ENCODE assay signal across 18 cellular contexts in genomic region chr3:112817271-112817670, GRCh38. TPM values are rescaled to one million over a fixed set of nuclear protein-coding genes. Genes with fewer than 3 reads are reported as not detected.
"Had no signal": no experiment of that assay in that cellular context is flagged by ENCODE, and none has a peak within 500 bp of the region (broad histone marks: within the 10 kb centered on the region; RNA-seq: fewer than 3 reads in every experiment).

No MANE protein-coding gene starts in this region.

- H3K27me3 ChIP-seq: suprapubic skin, vagina had no signal

- DNase-seq: activated CD4-positive, alpha-beta memory T cell treated with anti-CD3 and anti-CD28 coated beads for 36 hours; activated CD8-positive, alpha-beta memory T cell treated with anti-CD3 and anti-CD28 coated beads, Interleukin-2, amount 10 ng/mL, durations not matched to agents 7 days and 5 days; amniotic stem cell; caudate nucleus; left ventricle myocardium superior; T-helper 2 cell; trophoblast cell had no signal

- H3K9me3 ChIP-seq: suprapubic skin, vagina had no signal

- H3K4me3 ChIP-seq: suprapubic skin, vagina had no signal

- H3K27ac ChIP-seq: suprapubic skin, vagina had no signal

- H3K4me3 Mint-ChIP-seq: activated CD4-positive, alpha-beta memory T cell treated with anti-CD3 and anti-CD28 coated beads for 36 hours; activated CD8-positive, alpha-beta memory T cell treated with anti-CD3 and anti-CD28 coated beads, Interleukin-2, amount 10 ng/mL, durations not matched to agents 7 days and 5 days; activated naive CD8-positive, alpha-beta T cell; neural crest cell; stimulated activated naive CD8-positive, alpha-beta T cell treated with anti-CD3 and anti-CD28 coated beads, Interleukin-15, Interleukin-2, amounts not matched to agents 100 ng/mL and 50 ng/mL, for 24 hours had no signal

- H3K27ac Mint-ChIP-seq: activated CD4-positive, alpha-beta memory T cell treated with anti-CD3 and anti-CD28 coated beads for 36 hours; activated CD8-positive, alpha-beta memory T cell treated with anti-CD3 and anti-CD28 coated beads, Interleukin-2, amount 10 ng/mL, durations not matched to agents 7 days and 5 days; activated naive CD8-positive, alpha-beta T cell; stimulated activated naive CD8-positive, alpha-beta T cell treated with anti-CD3 and anti-CD28 coated beads, Interleukin-15, Interleukin-2, amounts not matched to agents 100 ng/mL and 50 ng/mL, for 24 hours had no signal

- H3K36me3 ChIP-seq: suprapubic skin, vagina had no signal

- H3K36me3 Mint-ChIP-seq: activated CD4-positive, alpha-beta memory T cell treated with anti-CD3 and anti-CD28 coated beads for 36 hours had no signal

- H3K27me3 Mint-ChIP-seq: activated CD4-positive, alpha-beta memory T cell treated with anti-CD3 and anti-CD28 coated beads for 36 hours; stimulated activated naive CD8-positive, alpha-beta T cell treated with anti-CD3 and anti-CD28 coated beads, Interleukin-15, Interleukin-2, amounts not matched to agents 100 ng/mL and 50 ng/mL, for 24 hours had no signal

- H3K4me1 Mint-ChIP-seq: neural crest cell had no signal

RNA-seq across cellular contexts. Expression of gene CD200R1L, which starts 29.4 kb away (rescaled TPM):
- total RNA-seq: activated CD4-positive, alpha-beta memory T cell treated with anti-CD3 and anti-CD28 coated beads for 36 hours; activated CD8-positive, alpha-beta memory T cell treated with anti-CD3 and anti-CD28 coated beads, Interleukin-2, amount 10 ng/mL, durations not matched to agents 7 days and 5 days; epithelial cell of proximal tubule; frontal cortex; kidney epithelial cell; left ventricle myocardium superior; myocyte; neural crest cell; omental fat pad; posterior vena cava; suprapubic skin; vagina had no signal
